Comparison of ENCODE assay signal across 23 cellular contexts in genomic region chr1:113217447-113218208, GRCh38.
A peak's percentile ranks its signal among the peaks of the same experiment; 100 is the strongest.
DNase-seq lines count a peak whose midpoint lies in the region; ATAC-seq, FAIRE-seq and TF ChIP-seq lines count a peak whose summit lies in the region.
"Had no signal": no experiment of that assay in that cellular context is flagged by ENCODE, and none has a peak within 500 bp of the region (broad histone marks: within the 10 kb centered on the region; RNA-seq: fewer than 3 reads in every experiment).

No MANE protein-coding gene starts in this region.

- no peak overlapping the region for H3K4me3 Mint-ChIP-seq in GM23338
- H3K4me3 Mint-ChIP-seq: CD4-positive, alpha-beta T cell; naive B cell; T-helper 17 cell had no signal

- no peaks in the 10 kb centered on the region for H4K20me1 ChIP-seq in GM23338 (replicated peaks; ENCODE audit: insufficient read depth)

- intact Hi-C loops in left lung (cut with DNase I) (no loop called here), pancreas (cut with DNase I) (no loop called here), A673 (cut with micrococcal nuclease; ENCODE audit: unreplicated experiment) (loop anchor here (10.0 kb wide), 1 partner anchor 457 kb away; no protein-coding TSS in a partner anchor)

- no peak overlapping the region for H3K4me3 ChIP-seq in GM23338
- H3K4me3 ChIP-seq in left lung, result no peak overlapping the region
- H3K4me3 ChIP-seq in pancreas, result no peak overlapping the region
- H3K4me3 ChIP-seq in A673 (ENCODE audit: low read depth, low read length, poor library complexity, severe bottlenecking), result no peak overlapping the region
- H3K4me3 ChIP-seq: left ventricle myocardium inferior, spleen, upper lobe of left lung had no signal

- no peak for FAIRE-seq in pancreas (lab: Jason Lieb, UNC)
- FAIRE-seq: frontal cortex had no signal

- BruUV-seq in A673 (replicated peaks; lab: Mats Ljungman, UMichigan), result no TSS peak

- H3K9me3 Mint-ChIP-seq in GM23338, result peaks cover 27% of the 10 kb centered on the region
- H3K9me3 Mint-ChIP-seq: CD4-positive, alpha-beta T cell had no signal

- peak overlapping the region; percentile 78 for H2AFZ ChIP-seq in GM23338

- 12 to 13% methylated on average over 7 of the region's 7 CpGs for WGBS in pancreas, 2 donors

- no peak overlapping the region for H3K27ac Mint-ChIP-seq in GM23338
- H3K27ac Mint-ChIP-seq: CD4-positive, alpha-beta T cell; naive B cell; T-helper 17 cell had no signal

- DNase-seq in GM23338 (ENCODE audit: low spot score), result no peak
- no peak for DNase-seq in left lung
- peak in 1 of 6 donors; percentile 17 for DNase-seq in pancreas
- DNase-seq in T-helper 1 cell, result no peak
- no peak for DNase-seq in NCI-H146 treated with DMSO at 0.1 percent for 48 hours (lab: John Stamatoyannopoulos, UW; ENCODE audit: unreplicated experiment)
- DNase-seq in A673 (ENCODE audit: low spot score), result no peak
- DNase-seq: CD4-positive, alpha-beta T cell; dermis blood vessel endothelial cell; DMS53; left ventricle myocardium inferior; naive B cell; NCI-H1048; NCI-H2081 treated with DMSO at 0.1 percent for 48 hours; NCI-H526 treated with DMSO at 0.1 percent for 48 hours; SHP77; spleen; T-helper 17 cell; upper lobe of left lung had no signal

- POLR2A ChIA-PET in A673 (lab: Charles Lee; ENCODE audit: low non-redundant PET), result no interaction called here

- CTCF ChIA-PET in A673 (lab: Charles Lee), result no interaction called here

- H3K4me1 ChIP-seq in GM23338 (ENCODE audit: insufficient read depth), result peaks cover 9% of the 10 kb centered on the region
- H3K4me1 ChIP-seq in left lung, result no peaks in the 10 kb centered on the region
- H3K4me1 ChIP-seq in pancreas, result peaks cover 11 to 16% (median 13%) of the 10 kb centered on the region in 3 donors
- no peaks in the 10 kb centered on the region for H3K4me1 ChIP-seq in A673 (ENCODE audit: insufficient read depth, low read length, poor library complexity, severe bottlenecking)
- H3K4me1 ChIP-seq: left ventricle myocardium inferior, spleen, upper lobe of left lung had no signal

- H3F3A ChIP-seq in GM23338 (replicated peaks; ENCODE audit: low read depth), result no peaks in the 10 kb centered on the region

- H3K4me1 Mint-ChIP-seq in GM23338, result peaks cover 16% of the 10 kb centered on the region; the same call in 2 of the 3 replicates
- H3K4me1 Mint-ChIP-seq: naive B cell, T-helper 17 cell had no signal

- H3K36me3 Mint-ChIP-seq in GM23338 (ENCODE audit: low read depth), result peaks cover 23% of the 10 kb centered on the region

- TF ChIP-seq CTCF in GM23338 (conservative IDR thresholded peaks at IDR 0.05; ENCODE audit: low read depth in 2 of 2), result no peak
- no peak for TF ChIP-seq CTCF in VCaP (conservative IDR thresholded peaks at IDR 0.05)
- TF ChIP-seq CTCF in left lung (IDR thresholded peaks at IDR 0.05), result no peak
- TF ChIP-seq CTCF in pancreas (IDR thresholded peaks at IDR 0.05), result no peak
- no peak for TF ChIP-seq CTCF in A673 (conservative IDR thresholded peaks at IDR 0.05; ENCODE audit: low read depth, low read length)

- H3K4me2 ChIP-seq in GM23338, result no peak overlapping the region

- H3K27ac ChIP-seq in GM23338 (ENCODE audit: low read depth) (no peak overlapping the region), VCaP (peak overlapping the region; percentile 30; the same call in 1 of the 2 replicates), left lung (no peak overlapping the region), pancreas (peak overlapping the region in 3 of 4 donors; percentile 7 to 29 (median 25)), A673 (ENCODE audit: low read depth, low read length, poor library complexity, severe bottlenecking) (no peak overlapping the region)
- H3K27ac ChIP-seq: epithelial cell of prostate, left ventricle myocardium inferior, spleen, upper lobe of left lung had no signal

- peaks cover 0 to 5% of the 10 kb centered on the region in 2 donors for H3K9me3 ChIP-seq in left lung
- H3K9me3 ChIP-seq in pancreas, result no peaks in the 10 kb centered on the region
- H3K9me3 ChIP-seq in A673 (ENCODE audit: low read depth, low read length, poor library complexity, severe bottlenecking), result no peaks in the 10 kb centered on the region

- H3K79me2 ChIP-seq in GM23338 (replicated peaks; ENCODE audit: insufficient read depth), result no peaks in the 10 kb centered on the region

- peaks cover 4% of the 10 kb centered on the region for H3K27me3 Mint-ChIP-seq in GM23338 (ENCODE audit: insufficient read depth, low read depth, poor library complexity)
- H3K27me3 Mint-ChIP-seq: CD4-positive, alpha-beta T cell had no signal

- H3K36me3 ChIP-seq in GM23338 (ENCODE audit: insufficient read depth), result no peaks in the 10 kb centered on the region; the same call in 1 of the 2 replicates
- no peaks in the 10 kb centered on the region for H3K36me3 ChIP-seq in left lung
- H3K36me3 ChIP-seq in pancreas, result no peaks in the 10 kb centered on the region
- no peaks in the 10 kb centered on the region for H3K36me3 ChIP-seq in A673 (ENCODE audit: insufficient read depth, low read length, poor library complexity, severe bottlenecking)
- H3K36me3 ChIP-seq: left ventricle myocardium inferior, spleen, upper lobe of left lung had no signal

- H3K27me3 ChIP-seq in GM23338 (ENCODE audit: insufficient read depth) (no peaks in the 10 kb centered on the region), left lung (no peaks in the 10 kb centered on the region), pancreas (no peaks in the 10 kb centered on the region), A673 (replicated peaks; ENCODE audit: insufficient read depth, low read depth, low read length, poor library complexity) (no peaks in the 10 kb centered on the region)
- H3K27me3 ChIP-seq: spleen, upper lobe of left lung had no signal

- no peak for ATAC-seq in GM23338
- ATAC-seq in left lung, result peak; percentile 69
- peak; percentile 59 to 81 (median 74) for ATAC-seq in pancreas
- no peak for ATAC-seq in HG03442 (IDR thresholded peaks at IDR 0.05; ENCODE audit: unreplicated experiment)
- ATAC-seq: activated naive CD4-positive, alpha-beta T cell treated with anti-CD3 and anti-CD28 coated beads, Interleukin-2, amount 50 U/mL, for 72 hours; T-helper 17 cell had no signal

- H3K9me2 ChIP-seq in GM23338 (ENCODE audit: insufficient read depth), result 0 out of 2 replicates have a peak, but pooled peaks cover 6% of the 10 kb centered on the region

TF ChIP-seq in GM23338, 12 proteins besides CTCF, POLR2A, EP300 and RAD21 (continues in another document):
- no peak for TF ChIP-seq ZNF114 (CRISPR knock-in tag; IDR thresholded peaks at IDR 0.05)
- TF ChIP-seq ETS1 (IDR thresholded peaks at IDR 0.05), result no peak
- TF ChIP-seq POLR2AphosphoS5 (IDR thresholded peaks at IDR 0.05; ENCODE audit: low read depth), result no peak
- TF ChIP-seq STAT1 (IDR thresholded peaks at IDR 0.05; ENCODE audit: unreplicated experiment), result no peak
- TF ChIP-seq NANOG (IDR thresholded peaks at IDR 0.05; ENCODE audit: borderline replicate concordance), result no peak
- no peak for TF ChIP-seq CREB1 (CRISPR knock-in tag; IDR thresholded peaks at IDR 0.05; ENCODE audit: low read depth)
- no peak for TF ChIP-seq REST (IDR thresholded peaks at IDR 0.05; ENCODE audit: unreplicated experiment)
- no peak for TF ChIP-seq EZH2phosphoT487 (IDR thresholded peaks at IDR 0.05; ENCODE audit: unreplicated experiment)

Comparison
In these comparisons a context has a peak if more than half of its experiments do, and no peak if none do; other contexts are left out.
1. ATAC-seq: peak in left lung (single experiment) and pancreas (4 of 4); none in GM23338 (single experiment) and HG03442 (single experiment).
2. H3K27ac ChIP-seq: peak in VCaP (single experiment) and pancreas (3 of 4); none in GM23338 (single experiment), left lung (0 of 2) and A673 (single experiment).